1 cellular context compared by ENCODE assay signal in genomic region chr20:62407221-62407992, GRCh38.
TF ChIP-seq lines count a peak whose summit lies in the region.

TSS of gene CABLES2 (minus strand) at chr20:62407285. CDS start at chr20:62407276, 9 bp downstream.

TF ChIP-seq in HepG2, 621 proteins besides CTCF, POLR2A, EP300 and RAD21 (continued from another document and continues in another):
- TF ChIP-seq, protein P1, sequence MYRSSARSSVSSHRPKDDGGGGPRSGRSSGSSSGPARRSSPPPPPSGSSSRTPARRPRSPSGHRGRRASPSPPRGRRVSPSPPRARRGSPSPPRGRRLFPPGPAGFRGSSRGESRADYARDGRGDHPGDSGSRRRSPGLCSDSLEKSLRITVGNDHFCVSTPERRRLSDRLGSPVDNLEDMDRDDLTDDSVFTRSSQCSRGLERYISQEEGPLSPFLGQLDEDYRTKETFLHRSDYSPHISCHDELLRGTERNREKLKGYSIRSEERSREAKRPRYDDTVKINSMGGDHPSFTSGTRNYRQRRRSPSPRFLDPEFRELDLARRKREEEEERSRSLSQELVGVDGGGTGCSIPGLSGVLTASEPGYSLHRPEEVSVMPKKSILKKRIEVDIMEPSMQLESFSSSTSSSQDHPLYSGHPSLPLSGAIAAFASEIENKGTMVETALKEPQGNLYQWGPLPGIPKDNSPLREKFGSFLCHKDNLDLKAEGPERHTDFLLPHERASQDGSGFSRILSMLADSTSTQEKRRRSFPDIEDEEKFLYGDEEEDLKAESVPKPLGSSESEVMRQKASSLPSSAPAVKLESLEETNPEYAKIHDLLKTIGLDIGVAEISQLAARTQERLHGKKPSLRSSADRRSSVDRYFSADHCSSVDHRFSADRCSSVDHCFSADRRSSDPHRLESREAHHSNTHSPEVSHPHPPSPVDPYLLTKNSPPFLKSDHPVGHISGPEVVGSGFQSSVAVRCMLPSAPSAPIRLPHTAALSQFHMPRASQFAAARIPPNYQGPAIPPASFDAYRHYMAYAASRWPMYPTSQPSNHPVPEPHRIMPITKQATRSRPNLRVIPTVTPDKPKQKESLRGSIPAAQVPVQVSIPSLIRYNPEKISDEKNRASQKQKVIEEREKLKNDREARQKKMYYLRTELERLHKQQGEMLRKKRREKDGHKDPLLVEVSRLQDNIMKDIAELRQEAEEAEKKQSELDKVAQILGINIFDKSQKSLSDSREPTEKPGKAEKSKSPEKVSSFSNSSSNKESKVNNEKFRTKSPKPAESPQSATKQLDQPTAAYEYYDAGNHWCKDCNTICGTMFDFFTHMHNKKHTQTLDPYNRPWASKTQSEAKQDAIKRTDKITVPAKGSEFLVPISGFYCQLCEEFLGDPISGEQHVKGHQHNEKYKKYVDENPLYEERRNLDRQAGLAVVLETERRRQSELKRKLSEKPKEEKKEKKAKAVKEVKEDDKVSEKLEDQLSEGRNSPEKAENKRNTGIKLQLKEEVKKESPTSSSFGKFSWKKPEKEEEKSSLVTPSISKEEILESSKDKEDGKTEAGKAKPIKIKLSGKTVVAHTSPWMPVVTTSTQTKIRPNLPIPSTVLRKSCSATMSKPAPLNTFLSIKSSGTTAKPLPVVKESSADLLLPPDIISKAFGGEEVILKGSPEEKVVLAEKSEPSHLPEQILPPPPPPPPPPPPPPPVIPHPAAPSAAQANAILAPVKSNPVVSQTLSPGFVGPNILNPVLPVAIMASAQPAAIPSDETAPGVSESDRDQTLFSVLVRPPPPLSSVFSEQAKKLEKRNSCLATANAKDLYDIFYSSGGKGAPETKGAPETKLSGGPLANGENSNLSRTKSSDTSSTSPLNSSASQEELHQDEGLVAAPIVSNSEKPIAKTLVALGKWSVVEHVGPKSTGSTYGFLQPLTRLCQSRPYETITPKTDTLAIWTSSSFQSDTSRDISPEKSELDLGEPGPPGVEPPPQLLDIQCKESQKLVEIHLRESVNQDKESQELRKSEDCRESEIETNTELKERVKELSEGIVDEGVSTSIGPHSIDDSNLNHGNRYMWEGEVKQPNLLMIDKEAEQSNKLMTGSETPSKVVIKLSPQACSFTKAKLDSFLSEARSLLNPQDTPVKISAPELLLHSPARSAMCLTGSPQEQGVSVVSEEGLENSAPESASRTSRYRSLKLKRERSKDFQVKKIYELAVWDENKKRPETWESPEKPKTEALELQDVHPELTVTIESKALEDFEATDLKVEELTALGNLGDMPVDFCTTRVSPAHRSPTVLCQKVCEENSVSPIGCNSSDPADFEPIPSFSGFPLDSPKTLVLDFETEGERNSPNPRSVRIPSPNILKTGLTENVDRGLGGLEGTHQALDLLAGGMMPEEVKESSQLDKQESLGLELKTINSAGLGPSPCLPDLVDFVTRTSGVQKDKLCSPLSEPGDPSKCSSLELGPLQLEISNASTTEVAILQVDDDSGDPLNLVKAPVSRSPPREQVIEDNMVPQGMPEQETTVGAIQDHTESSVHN (CRISPR knock-in tag; IDR thresholded peaks at IDR 0.05): no peak; the same call in 1 of the 2 replicates
- TF ChIP-seq GATAD1 (CRISPR knock-in tag; IDR thresholded peaks at IDR 0.05): peak; percentile 74
- TF ChIP-seq GZF1 (CRISPR knock-in tag; IDR thresholded peaks at IDR 0.05): no peak
- no peak for TF ChIP-seq ZFP36L1 (CRISPR knock-in tag; IDR thresholded peaks at IDR 0.05)
- TF ChIP-seq, protein P2, sequence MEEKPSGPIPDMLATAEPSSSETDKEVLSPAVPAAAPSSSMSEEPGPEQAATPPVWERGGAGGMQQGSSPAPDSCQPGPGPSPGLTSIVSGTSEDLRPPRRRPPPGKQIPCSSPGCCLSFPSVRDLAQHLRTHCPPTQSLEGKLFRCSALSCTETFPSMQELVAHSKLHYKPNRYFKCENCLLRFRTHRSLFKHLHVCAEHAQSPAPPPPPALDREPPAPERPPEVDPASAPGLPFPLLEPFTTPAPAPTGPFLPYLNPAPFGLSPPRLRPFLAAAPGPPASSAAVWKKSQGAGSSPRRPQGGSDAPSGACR (CRISPR knock-in tag; IDR thresholded peaks at IDR 0.05): peak; percentile 74; the same call in 1 of the 2 replicates
- peak; percentile 93; the same call in 1 of the 2 replicates for TF ChIP-seq ZNF367 (CRISPR knock-in tag; IDR thresholded peaks at IDR 0.05; ENCODE audit: borderline replicate concordance)
- TF ChIP-seq, protein P3, sequence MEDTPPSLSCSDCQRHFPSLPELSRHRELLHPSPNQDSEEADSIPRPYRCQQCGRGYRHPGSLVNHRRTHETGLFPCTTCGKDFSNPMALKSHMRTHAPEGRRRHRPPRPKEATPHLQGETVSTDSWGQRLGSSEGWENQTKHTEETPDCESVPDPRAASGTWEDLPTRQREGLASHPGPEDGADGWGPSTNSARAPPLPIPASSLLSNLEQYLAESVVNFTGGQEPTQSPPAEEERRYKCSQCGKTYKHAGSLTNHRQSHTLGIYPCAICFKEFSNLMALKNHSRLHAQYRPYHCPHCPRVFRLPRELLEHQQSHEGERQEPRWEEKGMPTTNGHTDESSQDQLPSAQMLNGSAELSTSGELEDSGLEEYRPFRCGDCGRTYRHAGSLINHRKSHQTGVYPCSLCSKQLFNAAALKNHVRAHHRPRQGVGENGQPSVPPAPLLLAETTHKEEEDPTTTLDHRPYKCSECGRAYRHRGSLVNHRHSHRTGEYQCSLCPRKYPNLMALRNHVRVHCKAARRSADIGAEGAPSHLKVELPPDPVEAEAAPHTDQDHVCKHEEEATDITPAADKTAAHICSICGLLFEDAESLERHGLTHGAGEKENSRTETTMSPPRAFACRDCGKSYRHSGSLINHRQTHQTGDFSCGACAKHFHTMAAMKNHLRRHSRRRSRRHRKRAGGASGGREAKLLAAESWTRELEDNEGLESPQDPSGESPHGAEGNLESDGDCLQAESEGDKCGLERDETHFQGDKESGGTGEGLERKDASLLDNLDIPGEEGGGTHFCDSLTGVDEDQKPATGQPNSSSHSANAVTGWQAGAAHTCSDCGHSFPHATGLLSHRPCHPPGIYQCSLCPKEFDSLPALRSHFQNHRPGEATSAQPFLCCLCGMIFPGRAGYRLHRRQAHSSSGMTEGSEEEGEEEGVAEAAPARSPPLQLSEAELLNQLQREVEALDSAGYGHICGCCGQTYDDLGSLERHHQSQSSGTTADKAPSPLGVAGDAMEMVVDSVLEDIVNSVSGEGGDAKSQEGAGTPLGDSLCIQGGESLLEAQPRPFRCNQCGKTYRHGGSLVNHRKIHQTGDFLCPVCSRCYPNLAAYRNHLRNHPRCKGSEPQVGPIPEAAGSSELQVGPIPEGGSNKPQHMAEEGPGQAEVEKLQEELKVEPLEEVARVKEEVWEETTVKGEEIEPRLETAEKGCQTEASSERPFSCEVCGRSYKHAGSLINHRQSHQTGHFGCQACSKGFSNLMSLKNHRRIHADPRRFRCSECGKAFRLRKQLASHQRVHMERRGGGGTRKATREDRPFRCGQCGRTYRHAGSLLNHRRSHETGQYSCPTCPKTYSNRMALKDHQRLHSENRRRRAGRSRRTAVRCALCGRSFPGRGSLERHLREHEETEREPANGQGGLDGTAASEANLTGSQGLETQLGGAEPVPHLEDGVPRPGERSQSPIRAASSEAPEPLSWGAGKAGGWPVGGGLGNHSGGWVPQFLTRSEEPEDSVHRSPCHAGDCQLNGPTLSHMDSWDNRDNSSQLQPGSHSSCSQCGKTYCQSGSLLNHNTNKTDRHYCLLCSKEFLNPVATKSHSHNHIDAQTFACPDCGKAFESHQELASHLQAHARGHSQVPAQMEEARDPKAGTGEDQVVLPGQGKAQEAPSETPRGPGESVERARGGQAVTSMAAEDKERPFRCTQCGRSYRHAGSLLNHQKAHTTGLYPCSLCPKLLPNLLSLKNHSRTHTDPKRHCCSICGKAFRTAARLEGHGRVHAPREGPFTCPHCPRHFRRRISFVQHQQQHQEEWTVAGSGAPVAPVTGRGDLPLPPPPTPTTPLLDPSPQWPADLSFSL (CRISPR knock-in tag; IDR thresholded peaks at IDR 0.05): no peak
- TF ChIP-seq ZNF205 (CRISPR knock-in tag; IDR thresholded peaks at IDR 0.05): peak; percentile 89
- TF ChIP-seq, protein P4, sequence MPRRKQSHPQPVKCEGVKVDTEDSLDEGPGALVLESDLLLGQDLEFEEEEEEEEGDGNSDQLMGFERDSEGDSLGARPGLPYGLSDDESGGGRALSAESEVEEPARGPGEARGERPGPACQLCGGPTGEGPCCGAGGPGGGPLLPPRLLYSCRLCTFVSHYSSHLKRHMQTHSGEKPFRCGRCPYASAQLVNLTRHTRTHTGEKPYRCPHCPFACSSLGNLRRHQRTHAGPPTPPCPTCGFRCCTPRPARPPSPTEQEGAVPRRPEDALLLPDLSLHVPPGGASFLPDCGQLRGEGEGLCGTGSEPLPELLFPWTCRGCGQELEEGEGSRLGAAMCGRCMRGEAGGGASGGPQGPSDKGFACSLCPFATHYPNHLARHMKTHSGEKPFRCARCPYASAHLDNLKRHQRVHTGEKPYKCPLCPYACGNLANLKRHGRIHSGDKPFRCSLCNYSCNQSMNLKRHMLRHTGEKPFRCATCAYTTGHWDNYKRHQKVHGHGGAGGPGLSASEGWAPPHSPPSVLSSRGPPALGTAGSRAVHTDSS (CRISPR knock-in tag; conservative IDR thresholded peaks at IDR 0.05): peak; percentile 96
- TF ChIP-seq KAT7 (CRISPR knock-in tag; IDR thresholded peaks at IDR 0.05; ENCODE audit: borderline replicate concordance): 0 out of 2 replicates have a peak, but pooled peaks have one; percentile 40
- peak; percentile 81; the same call in 1 of the 2 replicates for TF ChIP-seq CSRNP1 (CRISPR knock-in tag; IDR thresholded peaks at IDR 0.05)
- no peak for TF ChIP-seq PBX2 (CRISPR knock-in tag; IDR thresholded peaks at IDR 0.05)
- TF ChIP-seq MTA3 (CRISPR knock-in tag; IDR thresholded peaks at IDR 0.05): no peak
- no peak for TF ChIP-seq EEA1 (CRISPR knock-in tag; IDR thresholded peaks at IDR 0.05; ENCODE audit: borderline replicate concordance)
- no peak for TF ChIP-seq ZNF878 (CRISPR knock-in tag; IDR thresholded peaks at IDR 0.05)
- no peak for TF ChIP-seq NPAS2 (CRISPR knock-in tag; IDR thresholded peaks at IDR 0.05; ENCODE audit: borderline replicate concordance)
- TF ChIP-seq, protein P5, sequence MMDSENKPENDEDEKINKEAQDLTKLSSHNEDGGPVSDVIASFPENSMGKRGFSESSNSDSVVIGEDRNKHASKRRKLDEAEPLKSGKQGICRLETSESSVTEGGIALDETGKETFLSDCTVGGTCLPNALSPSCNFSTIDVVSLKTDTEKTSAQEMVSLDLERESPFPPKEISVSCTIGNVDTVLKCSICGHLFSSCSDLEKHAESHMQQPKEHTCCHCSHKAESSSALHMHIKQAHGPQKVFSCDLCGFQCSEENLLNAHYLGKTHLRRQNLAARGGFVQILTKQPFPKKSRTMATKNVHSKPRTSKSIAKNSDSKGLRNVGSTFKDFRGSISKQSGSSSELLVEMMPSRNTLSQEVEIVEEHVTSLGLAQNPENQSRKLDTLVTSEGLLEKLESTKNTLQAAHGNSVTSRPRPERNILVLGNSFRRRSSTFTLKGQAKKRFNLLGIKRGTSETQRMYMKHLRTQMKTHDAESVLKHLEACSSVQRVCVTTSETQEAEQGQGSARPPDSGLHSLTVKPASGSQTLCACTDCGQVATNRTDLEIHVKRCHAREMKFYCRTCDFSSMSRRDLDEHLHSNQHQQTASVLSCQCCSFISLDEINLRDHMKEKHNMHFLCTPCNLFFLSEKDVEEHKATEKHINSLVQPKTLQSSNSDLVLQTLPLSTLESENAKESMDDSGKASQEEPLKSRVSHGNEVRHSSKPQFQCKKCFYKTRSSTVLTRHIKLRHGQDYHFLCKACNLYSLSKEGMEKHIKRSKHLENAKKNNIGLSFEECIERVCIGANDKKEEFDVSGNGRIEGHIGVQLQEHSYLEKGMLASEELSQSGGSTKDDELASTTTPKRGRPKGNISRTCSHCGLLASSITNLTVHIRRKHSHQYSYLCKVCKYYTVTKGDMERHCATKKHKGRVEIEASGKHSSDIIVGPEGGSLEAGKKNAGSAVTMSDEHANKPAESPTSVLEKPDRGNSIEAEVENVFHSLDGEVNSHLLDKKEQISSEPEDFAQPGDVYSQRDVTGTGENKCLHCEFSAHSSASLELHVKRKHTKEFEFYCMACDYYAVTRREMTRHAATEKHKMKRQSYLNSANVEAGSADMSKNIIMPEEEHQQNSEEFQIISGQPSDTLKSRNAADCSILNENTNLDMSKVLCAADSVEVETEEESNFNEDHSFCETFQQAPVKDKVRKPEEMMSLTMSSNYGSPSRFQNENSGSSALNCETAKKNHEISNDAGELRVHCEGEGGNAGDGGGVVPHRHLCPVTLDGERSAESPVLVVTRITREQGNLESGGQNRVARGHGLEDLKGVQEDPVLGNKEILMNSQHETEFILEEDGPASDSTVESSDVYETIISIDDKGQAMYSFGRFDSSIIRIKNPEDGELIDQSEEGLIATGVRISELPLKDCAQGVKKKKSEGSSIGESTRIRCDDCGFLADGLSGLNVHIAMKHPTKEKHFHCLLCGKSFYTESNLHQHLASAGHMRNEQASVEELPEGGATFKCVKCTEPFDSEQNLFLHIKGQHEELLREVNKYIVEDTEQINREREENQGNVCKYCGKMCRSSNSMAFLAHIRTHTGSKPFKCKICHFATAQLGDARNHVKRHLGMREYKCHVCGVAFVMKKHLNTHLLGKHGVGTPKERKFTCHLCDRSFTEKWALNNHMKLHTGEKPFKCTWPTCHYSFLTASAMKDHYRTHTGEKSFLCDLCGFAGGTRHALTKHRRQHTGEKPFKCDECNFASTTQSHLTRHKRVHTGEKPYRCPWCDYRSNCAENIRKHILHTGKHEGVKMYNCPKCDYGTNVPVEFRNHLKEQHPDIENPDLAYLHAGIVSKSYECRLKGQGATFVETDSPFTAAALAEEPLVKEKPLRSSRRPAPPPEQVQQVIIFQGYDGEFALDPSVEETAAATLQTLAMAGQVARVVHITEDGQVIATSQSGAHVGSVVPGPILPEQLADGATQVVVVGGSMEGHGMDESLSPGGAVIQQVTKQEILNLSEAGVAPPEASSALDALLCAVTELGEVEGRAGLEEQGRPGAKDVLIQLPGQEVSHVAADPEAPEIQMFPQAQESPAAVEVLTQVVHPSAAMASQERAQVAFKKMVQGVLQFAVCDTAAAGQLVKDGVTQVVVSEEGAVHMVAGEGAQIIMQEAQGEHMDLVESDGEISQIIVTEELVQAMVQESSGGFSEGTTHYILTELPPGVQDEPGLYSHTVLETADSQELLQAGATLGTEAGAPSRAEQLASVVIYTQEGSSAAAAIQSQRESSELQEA (CRISPR knock-in tag; IDR thresholded peaks at IDR 0.05; ENCODE audit: not compliant biosample characterization): no peak
- 0 out of 2 replicates have a peak, but pooled peaks have one; percentile 82 for TF ChIP-seq ZNF430 (CRISPR knock-in tag; IDR thresholded peaks at IDR 0.05)
